Comparison of ENCODE assay signal across 9 cellular contexts in the genomic region with DNA sequence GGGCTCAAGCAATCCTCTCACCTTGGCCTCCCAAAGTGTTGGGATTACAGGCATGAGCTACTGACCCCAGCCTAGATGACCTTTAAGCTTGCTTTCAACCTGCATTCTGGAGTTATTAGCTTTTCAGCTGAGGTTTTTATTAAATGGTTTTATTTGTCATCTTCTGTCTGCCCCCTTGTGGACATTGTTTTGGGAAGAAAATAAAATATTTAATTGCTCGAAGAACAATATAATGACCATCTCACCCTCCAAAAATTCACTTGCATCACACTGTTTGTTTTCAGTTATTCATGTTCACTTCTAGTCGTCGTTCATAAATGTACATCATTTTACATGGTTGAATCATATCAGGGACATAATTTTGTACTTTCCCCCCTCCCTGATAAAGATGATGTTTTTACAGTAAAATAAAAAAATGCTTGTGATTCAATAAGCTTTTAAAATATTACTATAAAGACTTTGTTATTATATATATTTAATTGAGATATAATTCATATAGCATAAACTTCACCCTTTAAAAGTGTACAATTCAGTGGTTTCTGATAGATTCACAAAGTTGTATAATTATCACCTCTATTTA. TPM values are rescaled to one million over a fixed set of nuclear protein-coding genes. Genes with fewer than 3 reads are reported as not detected.
DNase-seq lines count a peak whose midpoint lies in the region; ATAC-seq and TF ChIP-seq lines count a peak whose summit lies in the region.
"Had no signal": no experiment of that assay in that cellular context is flagged by ENCODE, and none has a peak within 500 bp of the region (broad histone marks: within the 10 kb centered on the region; RNA-seq: fewer than 3 reads in every experiment).

No MANE protein-coding gene starts in this region.

- H3K4me1 Mint-ChIP-seq in progenitor cell of endocrine pancreas (ENCODE audit: low read depth), result peaks cover 10% of the 10 kb centered on the region

- no peaks in the 10 kb centered on the region for H3K27me3 Mint-ChIP-seq in progenitor cell of endocrine pancreas

- ATAC-seq in HG02642 (IDR thresholded peaks at IDR 0.05; ENCODE audit: poor library complexity, unreplicated experiment), result no peak
- ATAC-seq in HG03442 (IDR thresholded peaks at IDR 0.05; ENCODE audit: unreplicated experiment), result no peak

- peak; percentile 63 for DNase-seq in GM03348 (ENCODE audit: low spot score)
- peak; percentile 52 for DNase-seq in NCI-H146 (lab: John Stamatoyannopoulos, UW)
- DNase-seq in dedifferentiated amniotic fluid mesenchymal stem cell (ENCODE audit: extremely low spot score), result peak; percentile 73
- no peak for DNase-seq in progenitor cell of endocrine pancreas (ENCODE audit: low spot score, unreplicated experiment)
- DNase-seq in SIG-M5 (lab: John Stamatoyannopoulos, UW), result no peak
- DNase-seq in activated gamma-delta T cell (lab: John Stamatoyannopoulos, UW), result no peak
- DNase-seq: activated T-cell treated with anti-CD3 and anti-CD28 coated beads for 4 hours had no signal

- no peak overlapping the region for H3K27ac Mint-ChIP-seq in progenitor cell of endocrine pancreas

- no peak overlapping the region for H3K4me3 Mint-ChIP-seq in progenitor cell of endocrine pancreas (ENCODE audit: low read depth)

- TF ChIP-seq CTCF in progenitor cell of endocrine pancreas (IDR thresholded peaks at IDR 0.05; ENCODE audit: unreplicated experiment), result peak; percentile 53

- peaks cover 4% of the 10 kb centered on the region for H3K36me3 Mint-ChIP-seq in progenitor cell of endocrine pancreas (ENCODE audit: insufficient read depth)

- no peaks in the 10 kb centered on the region for H3K9me3 Mint-ChIP-seq in progenitor cell of endocrine pancreas (ENCODE audit: low read depth)

RNA-seq across cellular contexts. Expression of gene SPATS2, which starts 10.1 kb away (rescaled TPM):
- total RNA-seq in progenitor cell of endocrine pancreas, result 84.4 and 87.1 TPM in 2 replicates

RNA-seq across cellular contexts. Expression of gene DNAJC22, which starts 10.5 kb away (rescaled TPM):
- 36.0 and 38.7 TPM in 2 replicates for total RNA-seq in progenitor cell of endocrine pancreas

RNA-seq across cellular contexts. Expression of gene C1QL4, which starts 20.2 kb away (rescaled TPM):
- 0.64 and 0.79 TPM in 2 replicates for total RNA-seq in progenitor cell of endocrine pancreas

RNA-seq across cellular contexts. Expression of gene TROAP, which starts 34.1 kb away (rescaled TPM):
- 44.7 and 44.9 TPM in 2 replicates for total RNA-seq in progenitor cell of endocrine pancreas

Comparison
In these comparisons a context has a peak if more than half of its experiments do, and no peak if none do; other contexts are left out.
1. DNase-seq: peak in GM03348 (single experiment), NCI-H146 (single experiment) and dedifferentiated amniotic fluid mesenchymal stem cell (single experiment); none in progenitor cell of endocrine pancreas (single experiment), SIG-M5 (single experiment) and activated gamma-delta T cell (single experiment).